20 cellular contexts compared by ENCODE assay signal in the genomic region with DNA sequence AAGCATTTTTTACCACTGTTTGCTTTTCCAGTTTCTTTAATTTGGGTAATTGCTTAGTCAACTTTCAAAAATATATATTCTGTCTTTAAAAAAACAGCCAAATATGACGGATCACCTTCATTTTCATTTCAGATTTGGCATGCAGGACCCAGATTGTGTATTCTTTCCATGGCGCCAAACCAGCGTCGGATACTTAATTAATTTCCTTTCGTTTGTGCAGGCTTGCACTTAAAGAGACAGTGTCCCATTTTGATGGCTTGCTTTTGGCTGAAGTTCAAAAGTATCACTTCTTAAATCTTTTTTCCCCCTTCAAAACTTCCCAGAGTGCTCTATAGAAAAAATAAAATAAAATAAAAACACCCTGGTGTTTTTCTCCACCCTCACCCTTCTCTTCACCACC.
DNase-seq lines count a peak whose midpoint lies in the region; ATAC-seq and TF ChIP-seq lines count a peak whose summit lies in the region.
"Had no signal": no experiment of that assay in that cellular context is flagged by ENCODE, and none has a peak within 500 bp of the region (broad histone marks: within the 10 kb centered on the region; RNA-seq: fewer than 3 reads in every experiment).

No MANE protein-coding gene starts in this region.

- DNase-seq in DMS 273 (lab: John Stamatoyannopoulos, UW; ENCODE audit: unreplicated experiment) (peak; percentile 65), DMS 273 treated with DMSO at 0.1 percent for 48 hours (lab: John Stamatoyannopoulos, UW) (no peak), NCI-H1694 (lab: John Stamatoyannopoulos, UW) (peak; percentile 75), adipocyte (ENCODE audit: low read depth) (no peak), left kidney (ENCODE audit: low read depth, low spot score) (peak; percentile 5), COLO668 (lab: John Stamatoyannopoulos, UW; ENCODE audit: unreplicated experiment) (no peak), vagina (ENCODE audit: extremely low spot score in 2 of 2) (no peak)
- DNase-seq: activated effector memory CD4-positive, alpha-beta T cell treated with anti-CD3 and anti-CD28 coated beads, Interleukin-2, amount 50 U/mL, for 16 hours; amniotic stem cell; CD4-positive, alpha-beta T cell; DND-41; effector CD8-positive, alpha-beta T cell; glutamatergic neuron; left ventricle myocardium superior; mucosa of descending colon; NCI-H2107; NK-92 treated with Interleukin-12 subunit alpha and Interleukin-12 subunit beta, amount 100 ng/mL, for 24 hours; stimulated activated CD4-positive, alpha-beta T cell treated with anti-CD3 and anti-CD28 coated beads, Interleukin-12 subunit alpha, Interleukin-12 subunit beta, amount 100 ng/mL, for 4 hours had no signal

- no peak for TF ChIP-seq POLR2A in vagina (IDR thresholded peaks at IDR 0.05)

- no peaks in the 10 kb centered on the region for H3K9me3 ChIP-seq in adipocyte (ENCODE audit: control insufficient read depth, low read length)
- H3K9me3 ChIP-seq in vagina: no peaks in the 10 kb centered on the region
- H3K9me3 ChIP-seq: mucosa of descending colon had no signal

- no peak for ATAC-seq in GM21360 (IDR thresholded peaks at IDR 0.05; ENCODE audit: unreplicated experiment)
- ATAC-seq: left ventricle myocardium superior, mucosa of descending colon had no signal

- H3K36me3 ChIP-seq in adipocyte (ENCODE audit: control insufficient read depth, insufficient read depth, low read length, severe bottlenecking) (no peaks in the 10 kb centered on the region), vagina (no peaks in the 10 kb centered on the region)

- H3K9ac ChIP-seq in adipocyte (ENCODE audit: low read length): no peak overlapping the region

- TF ChIP-seq CTCF in vagina (IDR thresholded peaks at IDR 0.05): no peak

- H3K4me3 ChIP-seq in adipocyte (ENCODE audit: low read length): peak overlapping the region; percentile 70
- H3K4me3 ChIP-seq in vagina: no peak overlapping the region
- H3K4me3 ChIP-seq: mucosa of descending colon had no signal

- intact Hi-C loops in vagina (cut with DNase I): no loop called here

- H3K4me1 ChIP-seq in adipocyte (ENCODE audit: control insufficient read depth, insufficient read depth, low read length) (no peaks in the 10 kb centered on the region), vagina (no peaks in the 10 kb centered on the region)

- H3K27me3 ChIP-seq in adipocyte (replicated peaks; ENCODE audit: control insufficient read depth, insufficient read depth, low read length): peaks cover 2% of the 10 kb centered on the region
- H3K27me3 ChIP-seq in vagina: no peaks in the 10 kb centered on the region

- no peak overlapping the region for H3K27ac ChIP-seq in vagina
- H3K27ac ChIP-seq: 22Rv1 had no signal

Comparison
In these comparisons a context has a peak if more than half of its experiments do, and no peak if none do; other contexts are left out.
1. DNase-seq: peak in DMS 273 (single experiment), NCI-H1694 (single experiment) and left kidney (single experiment); none in DMS 273 treated with DMSO at 0.1 percent for 48 hours (single experiment), adipocyte (single experiment), COLO668 (single experiment) and vagina (0 of 2).